In the genomic region with DNA sequence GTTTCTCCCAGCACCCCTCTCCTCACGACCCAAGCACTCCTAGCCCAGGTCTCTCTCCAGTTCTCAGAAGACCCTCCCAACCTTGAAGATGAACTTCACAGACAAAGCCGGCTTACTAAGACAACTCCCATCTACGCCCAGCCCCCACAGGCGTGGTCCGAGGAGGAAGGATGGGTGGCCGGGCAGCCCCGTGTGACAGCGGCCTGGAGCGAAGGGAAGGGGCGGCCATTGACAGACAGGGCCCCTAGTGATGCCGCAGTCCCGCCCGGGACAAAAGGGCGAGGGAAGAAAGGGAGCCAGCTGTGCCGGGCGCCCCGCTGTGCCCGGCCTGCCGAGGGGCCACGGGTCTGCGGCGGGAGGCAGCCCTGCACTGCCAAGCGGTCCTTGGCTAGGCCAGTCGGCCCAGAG, we compare ENCODE assay signal across 19 cellular contexts. TPM values are rescaled to one million over a fixed set of nuclear protein-coding genes. Genes with fewer than 3 reads are reported as not detected.
DNase-seq lines count a peak whose midpoint lies in the region; ATAC-seq, FAIRE-seq and TF ChIP-seq lines count a peak whose summit lies in the region.
"Had no signal": no experiment of that assay in that cellular context is flagged by ENCODE, and none has a peak within 500 bp of the region (broad histone marks: within the 10 kb centered on the region; RNA-seq: fewer than 3 reads in every experiment).

No MANE protein-coding gene starts in this region.

- peaks cover 8% of the 10 kb centered on the region for H4K20me1 ChIP-seq in astrocyte (ENCODE audit: insufficient read depth, low read length)

- peaks cover 4% of the 10 kb centered on the region for H3K9me3 ChIP-seq in astrocyte (ENCODE audit: insufficient read depth, low read depth, low read length)
- peaks cover 2% of the 10 kb centered on the region for H3K9me3 ChIP-seq in iPS-18c (ENCODE audit: control insufficient read depth, insufficient read depth, low read length)
- H3K9me3 ChIP-seq: A549 had no signal

- H3K4me3 Mint-ChIP-seq in astrocyte (ENCODE audit: unreplicated experiment): no peak overlapping the region
- H3K4me3 Mint-ChIP-seq in activated naive CD4-positive, alpha-beta T cell treated with anti-CD3 and anti-CD28 coated beads, Interleukin-2, amount 10 ng/mL, durations not matched to agents 7 days and 5 days: no peak overlapping the region

- CTCF ChIA-PET in activated naive CD4-positive, alpha-beta T cell treated with anti-CD3 and anti-CD28 coated beads, Interleukin-2, amount 10 ng/mL, durations not matched to agents 7 days and 5 days (lab: Charles Lee): no interaction called here

- no peak for TF ChIP-seq CTCF in GM20000 (IDR thresholded peaks at IDR 0.05; ENCODE audit: extremely low read depth, missing control alignments)
- TF ChIP-seq CTCF in astrocyte (IDR thresholded peaks at IDR 0.05; ENCODE audit: insufficient read depth, low read depth, low read length): no peak

- H3K4me1 ChIP-seq in astrocyte (ENCODE audit: insufficient read depth, low read length): no peaks in the 10 kb centered on the region
- H3K4me1 ChIP-seq: A549 had no signal

- H3K4me3 ChIP-seq in astrocyte (ENCODE audit: insufficient read depth, low read depth, low read length) (no peak overlapping the region), iPS-18c (ENCODE audit: insufficient read depth, low read depth, low read length) (peak overlapping the region; percentile 22)
- H3K4me3 ChIP-seq: A549, PC-9 had no signal

- no peak overlapping the region for H3K9ac ChIP-seq in astrocyte (ENCODE audit: low read length)

- peaks cover 14% of the 10 kb centered on the region for H3K9me3 Mint-ChIP-seq in astrocyte (ENCODE audit: unreplicated experiment)
- no peaks in the 10 kb centered on the region for H3K9me3 Mint-ChIP-seq in activated naive CD4-positive, alpha-beta T cell treated with anti-CD3 and anti-CD28 coated beads, Interleukin-2, amount 10 ng/mL, durations not matched to agents 7 days and 5 days

- no peak overlapping the region for H2AFZ ChIP-seq in astrocyte (ENCODE audit: low read depth, low read length)
- H2AFZ ChIP-seq: PC-9 had no signal

- peaks cover 89% of the 10 kb centered on the region for H3K27me3 Mint-ChIP-seq in astrocyte (ENCODE audit: low read depth, unreplicated experiment)
- H3K27me3 Mint-ChIP-seq in activated naive CD4-positive, alpha-beta T cell treated with anti-CD3 and anti-CD28 coated beads, Interleukin-2, amount 10 ng/mL, durations not matched to agents 7 days and 5 days: peaks cover 100% of the 10 kb centered on the region

- peaks cover 86% of the 10 kb centered on the region for H3K27me3 ChIP-seq in astrocyte (ENCODE audit: insufficient read depth, low read length)

- DNase-seq in GM20000 (ENCODE audit: low spot score): peak; percentile 22
- no peak for DNase-seq in astrocyte (ENCODE audit: low read depth)
- DNase-seq in retina: peak; percentile 70
- DNase-seq in medulla oblongata (ENCODE audit: extremely low spot score): no peak
- DNase-seq in activated CD4-positive, alpha-beta T cell treated with anti-CD3 and anti-CD28 coated beads, Interleukin-2, amount 50 U/mL, for 48 hours: no peak
- no peak for DNase-seq in activated naive CD4-positive, alpha-beta T cell treated with anti-CD3 and anti-CD28 coated beads, Interleukin-2, amount 10 ng/mL, durations not matched to agents 7 days and 5 days
- DNase-seq: DMS153, HCEC 1CT, KBM-7, NCI-H1436, NCI-H2081, NCI-H510A treated with DMSO at 0.1 percent for 48 hours, NCI-H82, PC-9 had no signal

- no peak for FAIRE-seq in astrocyte (lab: Jason Lieb, UNC)
- FAIRE-seq: A549 had no signal

- H3K36me3 ChIP-seq in astrocyte (ENCODE audit: insufficient read depth, low read length): no peaks in the 10 kb centered on the region

- no peak for ATAC-seq in GM18511 (IDR thresholded peaks at IDR 0.05; ENCODE audit: unreplicated experiment)
- ATAC-seq: A549 had no signal

- no peaks in the 10 kb centered on the region for H3K36me3 Mint-ChIP-seq in astrocyte (ENCODE audit: low read depth, unreplicated experiment)
- H3K36me3 Mint-ChIP-seq in activated naive CD4-positive, alpha-beta T cell treated with anti-CD3 and anti-CD28 coated beads, Interleukin-2, amount 10 ng/mL, durations not matched to agents 7 days and 5 days: peaks cover 6% of the 10 kb centered on the region

- H3K27ac ChIP-seq in astrocyte (ENCODE audit: low read depth, low read length): no peak overlapping the region
- H3K27ac ChIP-seq: A549, C4-2B, PC-9 had no signal

- H3K4me2 ChIP-seq in astrocyte (ENCODE audit: low read length): no peak overlapping the region
- H3K4me2 ChIP-seq: A549, PC-9 had no signal

- peaks cover 2% of the 10 kb centered on the region for H3K4me1 Mint-ChIP-seq in astrocyte (ENCODE audit: low read depth, unreplicated experiment)
- peaks cover 6% of the 10 kb centered on the region for H3K4me1 Mint-ChIP-seq in activated naive CD4-positive, alpha-beta T cell treated with anti-CD3 and anti-CD28 coated beads, Interleukin-2, amount 10 ng/mL, durations not matched to agents 7 days and 5 days

- H3K27ac Mint-ChIP-seq in astrocyte (ENCODE audit: unreplicated experiment): peak overlapping the region; percentile 36
- H3K27ac Mint-ChIP-seq in activated naive CD4-positive, alpha-beta T cell treated with anti-CD3 and anti-CD28 coated beads, Interleukin-2, amount 10 ng/mL, durations not matched to agents 7 days and 5 days: no peak overlapping the region

- H3K79me2 ChIP-seq in astrocyte (ENCODE audit: insufficient read depth, low read length): no peaks in the 10 kb centered on the region

RNA-seq across cellular contexts. Expression of a gene that starts 6.9 kb away (rescaled TPM):
- 0.05 TPM in 1 of 2 replicates, not detected in the other for total RNA-seq in astrocyte
- total RNA-seq: PC-9, SK-MEL-5 had no signal

Comparison
In these comparisons a context has a peak if more than half of its experiments do, and no peak if none do; other contexts are left out.
1. DNase-seq: peak in GM20000 (single experiment) and retina (single experiment); none in astrocyte (single experiment), medulla oblongata (single experiment), activated CD4-positive, alpha-beta T cell treated with anti-CD3 and anti-CD28 coated beads, Interleukin-2, amount 50 U/mL, for 48 hours (0 of 2) and activated naive CD4-positive, alpha-beta T cell treated with anti-CD3 and anti-CD28 coated beads, Interleukin-2, amount 10 ng/mL, durations not matched to agents 7 days and 5 days (single experiment).